In genomic region chr2:88024509-88024908, GRCh38 we compare ENCODE assay signal across 1 cellular context.
TF ChIP-seq lines count a peak whose summit lies in the region.

No MANE protein-coding gene starts in this region.

TF ChIP-seq in HCT116, 20 proteins besides CTCF, POLR2A, EP300 and RAD21:
- TF ChIP-seq SIN3A (IDR thresholded peaks at IDR 0.05; ENCODE audit: low read depth) (no peak), SRF (IDR thresholded peaks at IDR 0.05; ENCODE audit: low read depth) (no peak), EGR1 (IDR thresholded peaks at IDR 0.05; ENCODE audit: low read depth) (no peak), EZH2phosphoT487 (IDR thresholded peaks at IDR 0.05; ENCODE audit: borderline replicate concordance) (no peak), REST (IDR thresholded peaks at IDR 0.05; ENCODE audit: low read depth) (no peak), ZNF274 (IDR thresholded peaks at IDR 0.05; ENCODE audit: low read depth, low read length) (no peak), MAX (IDR thresholded peaks at IDR 0.05) (no peak), JUND (IDR thresholded peaks at IDR 0.05) (no peak), ATF3 (IDR thresholded peaks at IDR 0.05) (no peak), ELF1 (IDR thresholded peaks at IDR 0.05; ENCODE audit: borderline replicate concordance, low read depth) (no peak)
